ENCODE assay signal across 27 cellular contexts in the genomic region with DNA sequence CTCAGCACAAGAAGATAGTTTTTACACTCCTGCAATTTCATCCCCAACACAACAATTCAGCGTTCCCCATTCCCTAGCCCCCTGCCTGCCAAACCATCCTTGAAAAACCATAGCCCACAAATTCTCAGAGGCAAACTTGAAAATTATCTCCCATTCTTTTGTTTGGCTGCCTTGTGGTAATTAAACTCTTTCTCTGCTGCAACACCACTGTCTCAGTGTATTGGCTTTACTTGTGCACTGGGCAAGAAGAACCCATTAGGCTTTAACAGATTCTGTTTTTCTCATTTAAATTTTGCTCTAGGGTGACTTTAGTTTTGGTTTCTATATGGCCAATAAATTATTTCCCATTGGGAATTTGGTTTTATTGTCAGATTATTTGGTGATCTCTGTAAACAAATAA.
"Had no signal": no experiment of that assay in that cellular context is flagged by ENCODE, and none has a peak within 500 bp of the region (broad histone marks: within the 10 kb centered on the region; RNA-seq: fewer than 3 reads in every experiment).

No MANE protein-coding gene starts in this region.

- H3K27me3 ChIP-seq: colonic mucosa, gastrocnemius medialis had no signal

- H3K27ac Mint-ChIP-seq: dendritic cell treated with granulocyte-macrophage colony-stimulating factor and Interleukin-4, amounts not matched to agents 40 ng/mL and 50 ng/mL, for 4 days; effector memory CD8-positive, alpha-beta T cell; endodermal cell; mesothelial cell of epicardium had no signal

- H3K27me3 Mint-ChIP-seq: dendritic cell treated with granulocyte-macrophage colony-stimulating factor and Interleukin-4, amounts not matched to agents 40 ng/mL and 50 ng/mL, for 4 days had no signal

- ATAC-seq: effector memory CD8-positive, alpha-beta T cell; esophagus mucosa; gastrocnemius medialis; heart right ventricle; left cardiac atrium; left lung; left ventricle myocardium superior; lower lobe of right lung; mucosa of descending colon had no signal

- H3K4me3 Mint-ChIP-seq: dendritic cell treated with granulocyte-macrophage colony-stimulating factor and Interleukin-4, amounts not matched to agents 40 ng/mL and 50 ng/mL, for 4 days; effector memory CD8-positive, alpha-beta T cell; endodermal cell; mesothelial cell of epicardium had no signal

- H3K9me3 ChIP-seq: colonic mucosa had no signal

- H3K27ac ChIP-seq: colonic mucosa, epithelial cell of prostate, esophagus squamous epithelium, gastrocnemius medialis, heart right ventricle, left lung, lower lobe of right lung had no signal

- H3K4me3 ChIP-seq: colonic mucosa, esophagus squamous epithelium, gastrocnemius medialis, heart right ventricle, left lung, lower lobe of right lung, mucosa of descending colon had no signal

- FAIRE-seq: endometrium, islet of Langerhans, keratinocyte had no signal

- DNase-seq: colonic mucosa; cortex of kidney; effector CD8-positive, alpha-beta T cell; effector memory CD8-positive, alpha-beta T cell; endodermal cell; erythroblast; esophagus squamous epithelium; foreskin fibroblast; foreskin melanocyte; gastrocnemius medialis; glutamatergic neuron; head of caudate nucleus; heart right ventricle; hippocampal formation; left cardiac atrium; left lung; left ventricle myocardium superior; lower lobe of right lung; mesenchymal stem cell; mucosa of descending colon had no signal

- H3K36me3 ChIP-seq: colonic mucosa, esophagus squamous epithelium, gastrocnemius medialis, heart right ventricle, left lung, lower lobe of right lung had no signal

- H3K4me1 ChIP-seq: colonic mucosa, esophagus squamous epithelium, gastrocnemius medialis, heart right ventricle, left lung, lower lobe of right lung had no signal
